ENCODE assay signal across 22 cellular contexts in genomic region chr3:107142786-107143185, GRCh38.
DNase-seq lines count a peak whose midpoint lies in the region; FAIRE-seq and TF ChIP-seq lines count a peak whose summit lies in the region.
"Had no signal": no experiment of that assay in that cellular context is flagged by ENCODE, and none has a peak within 500 bp of the region (broad histone marks: within the 10 kb centered on the region; RNA-seq: fewer than 3 reads in every experiment).

No MANE protein-coding gene starts in this region.

- no peak overlapping the region for H2BK5ac ChIP-seq in mesenchymal stem cell (ENCODE audit: low read depth, low read length, poor library complexity, severe bottlenecking)

- no peak overlapping the region for H4K91ac ChIP-seq in mesenchymal stem cell (ENCODE audit: low read length)

- H3K27ac ChIP-seq in WERI-Rb-1, result peak overlapping the region; percentile 39
- no peak overlapping the region for H3K27ac ChIP-seq in mesenchymal stem cell (ENCODE audit: low read length, poor library complexity, severe bottlenecking)
- H3K27ac ChIP-seq in transverse colon, result no peak overlapping the region
- H3K27ac ChIP-seq: 22Rv1, tibial nerve had no signal

- peak overlapping the region; percentile 15 for H4K8ac ChIP-seq in mesenchymal stem cell (ENCODE audit: low read length)

- H3K4me1 ChIP-seq in mesenchymal stem cell (ENCODE audit: control insufficient read depth, insufficient read depth, low read depth, low read length), result no peaks in the 10 kb centered on the region
- H3K4me1 ChIP-seq in transverse colon, result no peaks in the 10 kb centered on the region
- H3K4me1 ChIP-seq: tibial nerve had no signal

- no peak for TF ChIP-seq POLR2A in transverse colon (IDR thresholded peaks at IDR 0.05)

- H3K18ac ChIP-seq in mesenchymal stem cell (ENCODE audit: low read depth in 1 of 2, low read length in 2 of 2), result no peak overlapping the region

- no peak for TF ChIP-seq CTCF in WERI-Rb-1 (IDR thresholded peaks at IDR 0.05; ENCODE audit: low read depth, low read length)
- no peak for TF ChIP-seq CTCF in HFFc6 (IDR thresholded peaks at IDR 0.05)
- TF ChIP-seq CTCF in transverse colon (IDR thresholded peaks at IDR 0.05), result no peak

- no peak overlapping the region for H2AK5ac ChIP-seq in mesenchymal stem cell (ENCODE audit: low read length, severe bottlenecking)

- no peak overlapping the region for H2BK15ac ChIP-seq in mesenchymal stem cell (ENCODE audit: low read depth, poor library complexity, severe bottlenecking)

- no peaks in the 10 kb centered on the region for H3K79me1 ChIP-seq in mesenchymal stem cell (replicated peaks; ENCODE audit: low read length, poor library complexity, severe bottlenecking)

- TF ChIP-seq EP300 in transverse colon (IDR thresholded peaks at IDR 0.05; ENCODE audit: low read depth), result no peak

- DNase-seq in NCI-H1105 (lab: John Stamatoyannopoulos, UW), result peak; percentile 10
- no peak for DNase-seq in NCI-H1105 treated with DMSO at 0.1 percent for 48 hours (lab: John Stamatoyannopoulos, UW)
- DNase-seq in WERI-Rb-1, result no peak
- no peak for DNase-seq in mesenchymal stem cell
- peak; percentile 50 for DNase-seq in urothelium cell line (ENCODE audit: low spot score)
- DNase-seq in HFFc6, result no peak
- DNase-seq in transverse colon, result no peak
- DNase-seq in HTR-8/SVneo (ENCODE audit: insufficient read length, low spot score), result no peak
- DNase-seq: activated CD8-positive, alpha-beta T cell treated with anti-CD3 and anti-CD28 coated beads, Interleukin-2, amount 10 ng/mL, durations not matched to agents 7 days and 5 days; activated naive CD4-positive, alpha-beta T cell; activated T-cell treated with anti-CD3 and anti-CD28 coated beads, Interleukin-2, amount 50 U/mL, for 24 hours; amniotic stem cell; COR-L47; NCI-H226; small intestine; stimulated activated naive CD8-positive, alpha-beta T cell treated with anti-CD3 and anti-CD28 coated beads, Interleukin-15, Interleukin-2, amounts not matched to agents 100 U/mL and 50 U/mL, for 24 hours; T1000 had no signal

- H3K27me3 Mint-ChIP-seq in HFFc6 (ENCODE audit: insufficient read depth), result peaks cover 25% of the 10 kb centered on the region
- H3K27me3 Mint-ChIP-seq: dendritic cell treated with granulocyte-macrophage colony-stimulating factor and Interleukin-4, amounts not matched to agents 40 ng/mL and 50 ng/mL, for 4 days had no signal

- no peaks in the 10 kb centered on the region for H3K27me3 ChIP-seq in WERI-Rb-1 (ENCODE audit: insufficient read depth, low read depth, severe bottlenecking)
- no peaks in the 10 kb centered on the region for H3K27me3 ChIP-seq in mesenchymal stem cell (ENCODE audit: control insufficient read depth in 1 of 2, insufficient read depth in 1 of 2, low read length in 2 of 2)
- H3K27me3 ChIP-seq in transverse colon, result no peaks in the 10 kb centered on the region
- H3K27me3 ChIP-seq: tibial nerve had no signal

- H3K9me3 Mint-ChIP-seq in HFFc6, result peaks cover 5% of the 10 kb centered on the region; the same call in 1 of the 2 replicates

- H2AFZ ChIP-seq in mesenchymal stem cell (ENCODE audit: low read depth, low read length), result no peak overlapping the region

- FAIRE-seq in urothelium cell line (lab: Jason Lieb, UNC) (no peak), HTR-8/SVneo (lab: Jason Lieb, UNC) (no peak)
- FAIRE-seq: small intestine had no signal

- no peak overlapping the region for H3K4me2 ChIP-seq in mesenchymal stem cell (ENCODE audit: low read length, poor library complexity, severe bottlenecking)

- H3K9me3 ChIP-seq in WERI-Rb-1 (ENCODE audit: severe bottlenecking), result peaks cover 13% of the 10 kb centered on the region
- no peaks in the 10 kb centered on the region for H3K9me3 ChIP-seq in mesenchymal stem cell (ENCODE audit: control insufficient read depth, low read length)
- H3K9me3 ChIP-seq in transverse colon, result no peaks in the 10 kb centered on the region

- WGBS in mesenchymal stem cell, result 80% methylated on average over 2 of the region's 3 CpGs
- WGBS in transverse colon (ENCODE audit: low coverage in 1 of 2), 2 donors, result 22 to 32% methylated on average over 3 of the region's 3 CpGs

- no peak overlapping the region for H2BK120ac ChIP-seq in mesenchymal stem cell (ENCODE audit: low read depth, low read length)

- no peak overlapping the region for H3K23ac ChIP-seq in mesenchymal stem cell (ENCODE audit: low read length in 2 of 2)

- H3K4me3 ChIP-seq in WERI-Rb-1 (ENCODE audit: low read depth, low read length), result no peak overlapping the region
- no peak overlapping the region for H3K4me3 ChIP-seq in mesenchymal stem cell (ENCODE audit: insufficient read depth in 1 of 2, low read depth in 1 of 2, low read length in 2 of 2)
- no peak overlapping the region for H3K4me3 ChIP-seq in transverse colon
- H3K4me3 ChIP-seq: tibial nerve had no signal

- no peak overlapping the region for H3K27ac Mint-ChIP-seq in HFFc6
- H3K27ac Mint-ChIP-seq: activated CD8-positive, alpha-beta T cell treated with anti-CD3 and anti-CD28 coated beads, Interleukin-2, amount 10 ng/mL, durations not matched to agents 7 days and 5 days; activated T-cell treated with anti-CD3 and anti-CD28 coated beads, Interleukin-2, amount 50 U/mL, for 24 hours; dendritic cell treated with granulocyte-macrophage colony-stimulating factor and Interleukin-4, amounts not matched to agents 40 ng/mL and 50 ng/mL, for 4 days; memory B cell had no signal

- no peak overlapping the region for H3K4me3 Mint-ChIP-seq in HFFc6
- H3K4me3 Mint-ChIP-seq: activated CD8-positive, alpha-beta T cell treated with anti-CD3 and anti-CD28 coated beads, Interleukin-2, amount 10 ng/mL, durations not matched to agents 7 days and 5 days; activated T-cell treated with anti-CD3 and anti-CD28 coated beads, Interleukin-2, amount 50 U/mL, for 24 hours; dendritic cell treated with granulocyte-macrophage colony-stimulating factor and Interleukin-4, amounts not matched to agents 40 ng/mL and 50 ng/mL, for 4 days; memory B cell; neural crest cell had no signal

- no peaks in the 10 kb centered on the region for H3K4me1 Mint-ChIP-seq in HFFc6 (ENCODE audit: low read depth)
- H3K4me1 Mint-ChIP-seq: memory B cell had no signal

- H2BK12ac ChIP-seq in mesenchymal stem cell (ENCODE audit: low read length in 2 of 2), result no peak overlapping the region

- intact Hi-C loops in transverse colon (cut with DNase I; ENCODE audit: low total_unique reads), result no loop called here

- in situ Hi-C loops in transverse colon (cut with MboI; ENCODE audit: low pct_ligation_motif_present in 1 of 4, low pct_unique_long_range_greater_than_20kb in 1 of 4, low sequenced_read_pairs in 3 of 4), result no loop called here

- H3K14ac ChIP-seq in mesenchymal stem cell (ENCODE audit: low read length in 2 of 2), result no peak overlapping the region

- H3K36me3 ChIP-seq in WERI-Rb-1 (no peaks in the 10 kb centered on the region), mesenchymal stem cell (ENCODE audit: control insufficient read depth in 1 of 2, insufficient read depth in 2 of 2, low read depth in 1 of 2, low read length in 2 of 2) (no peaks in the 10 kb centered on the region), transverse colon (no peaks in the 10 kb centered on the region)
- H3K36me3 ChIP-seq: tibial nerve had no signal

- H3K9ac ChIP-seq in mesenchymal stem cell (ENCODE audit: low read length), result no peak overlapping the region

- no peak overlapping the region for H3K4ac ChIP-seq in mesenchymal stem cell (ENCODE audit: low read depth in 1 of 2, low read length in 2 of 2)

- no peaks in the 10 kb centered on the region for H3K36me3 Mint-ChIP-seq in HFFc6 (ENCODE audit: low read depth)

Comparison
In these comparisons a context has a peak if more than half of its experiments do, and no peak if none do; other contexts are left out.
1. DNase-seq: peak in NCI-H1105 (single experiment) and urothelium cell line (single experiment); none in NCI-H1105 treated with DMSO at 0.1 percent for 48 hours (single experiment), WERI-Rb-1 (single experiment), mesenchymal stem cell (single experiment), HFFc6 (single experiment), transverse colon (single experiment) and HTR-8/SVneo (single experiment).